ENCODE assay signal across 18 cellular contexts in the genomic region with DNA sequence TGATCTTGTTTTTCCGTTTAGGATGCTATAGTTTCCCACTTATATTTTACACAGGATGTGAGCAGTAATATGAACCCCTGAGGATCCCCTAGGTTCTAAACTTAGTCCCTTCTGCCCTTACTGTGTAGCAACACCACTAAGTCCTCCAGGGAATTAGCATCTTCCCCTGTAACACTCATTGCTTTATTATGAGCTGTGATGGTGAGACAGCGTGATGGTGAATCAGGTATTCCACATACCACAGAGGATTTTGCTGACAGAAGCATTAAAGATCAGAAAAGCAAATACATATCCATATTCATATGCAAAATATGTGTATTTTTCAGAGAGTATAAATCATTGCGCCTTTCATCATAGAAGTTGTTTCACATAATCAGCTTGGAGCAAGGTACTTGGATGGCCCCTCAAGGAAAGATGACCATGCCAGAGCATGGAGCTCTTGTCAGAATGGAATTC.
A peak's percentile ranks its signal among the peaks of the same experiment; 100 is the strongest.
DNase-seq lines count a peak whose midpoint lies in the region; ATAC-seq, FAIRE-seq and TF ChIP-seq lines count a peak whose summit lies in the region.
"Had no signal": no experiment of that assay in that cellular context is flagged by ENCODE, and none has a peak within 500 bp of the region (broad histone marks: within the 10 kb centered on the region; RNA-seq: fewer than 3 reads in every experiment).

No MANE protein-coding gene starts in this region.

- H3K4me1 ChIP-seq in DOHH2 (ENCODE audit: control insufficient read depth, low read length): peaks cover 30% of the 10 kb centered on the region
- H3K4me1 ChIP-seq in thyroid gland: no peaks in the 10 kb centered on the region

- peak overlapping the region; percentile 49 for H3K4me2 ChIP-seq in DOHH2 (ENCODE audit: low read length)

- DNase-seq in thyroid gland: no peak
- DNase-seq in GM12891 (ENCODE audit: insufficient read length, low spot score): no peak
- no peak for DNase-seq in middle frontal gyrus (ENCODE audit: extremely low spot score, low spot score)
- no peak for DNase-seq in dorsolateral prefrontal cortex
- DNase-seq: activated naive CD4-positive, alpha-beta T cell treated with anti-CD3 and anti-CD28 coated beads for 36 hours; erythroblast; glutamatergic neuron; GOT3; mammary epithelial cell; NCI-H1048; NCI-H2107; NCI-H82; substantia nigra had no signal

- H3K27me3 ChIP-seq in DOHH2 (ENCODE audit: control insufficient read depth, low read length): no peaks in the 10 kb centered on the region
- H3K27me3 ChIP-seq in thyroid gland: no peaks in the 10 kb centered on the region
- peaks cover 0 to 8% (median 0%) of the 10 kb centered on the region in 45 donors for H3K27me3 ChIP-seq in dorsolateral prefrontal cortex

- intact Hi-C loops in thyroid gland (cut with DNase I) (no loop called here), dorsolateral prefrontal cortex (cut with DNase I) (no loop called here)

- H3K9me2 ChIP-seq in DOHH2 (replicated peaks; ENCODE audit: control insufficient read depth, low read length): no peaks in the 10 kb centered on the region

- no peaks in the 10 kb centered on the region for H3K79me2 ChIP-seq in DOHH2 (ENCODE audit: control insufficient read depth, low read length)

- TF ChIP-seq CTCF in DOHH2 (IDR thresholded peaks at IDR 0.05; ENCODE audit: low read depth, low read length, poor library complexity, severe bottlenecking) (no peak), thyroid gland (IDR thresholded peaks at IDR 0.05) (no peak), dorsolateral prefrontal cortex (IDR thresholded peaks at IDR 0.05 in 54 of 56, conservative IDR thresholded peaks at IDR 0.05 in 2 of 56; ENCODE audit: low read depth in 1 of 56, partially characterized antibody in 56 of 56) (no peak)

- H3K27ac ChIP-seq in DOHH2 (ENCODE audit: low read depth, low read length) (peak overlapping the region; percentile 50), thyroid gland (no peak overlapping the region), dorsolateral prefrontal cortex (no peak overlapping the region)
- H3K27ac ChIP-seq: RWPE1 had no signal

- TF ChIP-seq POLR2A in thyroid gland (IDR thresholded peaks at IDR 0.05) (no peak), GM12891 (IDR thresholded peaks at IDR 0.05; ENCODE audit: low read depth, low read length) (no peak)

- no peaks in the 10 kb centered on the region for H4K20me1 ChIP-seq in DOHH2 (ENCODE audit: control insufficient read depth, insufficient read depth, low read depth, low read length)

- H3F3A ChIP-seq in DOHH2 (ENCODE audit: control insufficient read depth, insufficient read depth): no peaks in the 10 kb centered on the region

- WGBS in thyroid gland, 2 donors: 85 to 89% methylated on average over 3 of the region's 3 CpGs

- H3K9me3 ChIP-seq in DOHH2 (ENCODE audit: control insufficient read depth, insufficient read depth, low read length) (peaks cover 12% of the 10 kb centered on the region; the same call in 1 of the 2 replicates), thyroid gland (no peaks in the 10 kb centered on the region)

- no peaks in the 10 kb centered on the region for H3K36me3 ChIP-seq in DOHH2 (ENCODE audit: control insufficient read depth, low read length)
- H3K36me3 ChIP-seq in thyroid gland: no peaks in the 10 kb centered on the region

- peak; percentile 37 for ATAC-seq in GM19328 (IDR thresholded peaks at IDR 0.05; ENCODE audit: unreplicated experiment)
- peak; percentile 29 for ATAC-seq in HG02642 (IDR thresholded peaks at IDR 0.05; ENCODE audit: poor library complexity, unreplicated experiment)
- ATAC-seq in HG03460 (IDR thresholded peaks at IDR 0.05; ENCODE audit: unreplicated experiment): peak; percentile 24

- FAIRE-seq in GM12891 (lab: Jason Lieb, UNC): no peak

- H3K4me3 ChIP-seq in DOHH2 (ENCODE audit: low read length): peak overlapping the region; percentile 35
- H3K4me3 ChIP-seq in thyroid gland (replicated peaks in 1 of 3): no peak overlapping the region
- no peak overlapping the region for H3K4me3 ChIP-seq in dorsolateral prefrontal cortex

TF ChIP-seq in GM12891, 5 proteins besides CTCF, POLR2A, EP300 and RAD21:
- TF ChIP-seq SPI1 (IDR thresholded peaks at IDR 0.05; ENCODE audit: low read depth, low read length) (no peak), PAX5 (IDR thresholded peaks at IDR 0.05; ENCODE audit: insufficient read depth, low read length, severe bottlenecking) (no peak), POLR2AphosphoS5 (IDR thresholded peaks at IDR 0.05; ENCODE audit: low read depth, low read length) (no peak), TAF1 (IDR thresholded peaks at IDR 0.05; ENCODE audit: low read depth, low read length) (no peak), POU2F2 (IDR thresholded peaks at IDR 0.05; ENCODE audit: low read depth, low read length) (no peak)
